ENCODE assay signal across 1 cellular context in genomic region chr6:32254761-32255211, GRCh38.
TF ChIP-seq lines count a peak whose summit lies in the region.

No MANE protein-coding gene starts in this region.

TF ChIP-seq in K562, 482 proteins besides CTCF, POLR2A, EP300 and RAD21 (continued from another document):
- TF ChIP-seq ZBTB49 (CRISPR knock-in tag; IDR thresholded peaks at IDR 0.05; ENCODE audit: borderline replicate concordance) (no peak), LARP7 (IDR thresholded peaks at IDR 0.05) (peak; percentile 93), NR0B1 (IDR thresholded peaks at IDR 0.05; ENCODE audit: partially characterized antibody) (no peak), CBFA2T2 (conservative IDR thresholded peaks at IDR 0.05) (no peak), XRCC4 (IDR thresholded peaks at IDR 0.05; ENCODE audit: extremely low read depth, insufficient read depth, insufficient read length) (no peak), SNIP1 (IDR thresholded peaks at IDR 0.05; ENCODE audit: low read depth) (no peak), MLLT1 (IDR thresholded peaks at IDR 0.05) (0 out of 4 replicates have a peak, but pooled peaks of 1 of the 2 experiments have one; percentile 31), ZNF316 (IDR thresholded peaks at IDR 0.05) (no peak), TFE3 (CRISPR knock-in tag; IDR thresholded peaks at IDR 0.05) (no peak), OTX1 (CRISPR knock-in tag; IDR thresholded peaks at IDR 0.05) (no peak), HLTF (IDR thresholded peaks at IDR 0.05) (0 out of 2 replicates have a peak, but pooled peaks have one; percentile 37), ZBTB26 (CRISPR knock-in tag; IDR thresholded peaks at IDR 0.05) (peak; percentile 78), HMGN3 (IDR thresholded peaks at IDR 0.05; ENCODE audit: borderline replicate concordance, extremely low read depth, insufficient read length, low read depth, low read length) (no peak), TRIM25 (IDR thresholded peaks at IDR 0.05; ENCODE audit: borderline replicate concordance) (0 out of 2 replicates have a peak, but pooled peaks have one; percentile 53), ZNF79 (CRISPR knock-in tag; IDR thresholded peaks at IDR 0.05; ENCODE audit: low read depth) (no peak), PHB2 (IDR thresholded peaks at IDR 0.05; ENCODE audit: low read depth) (0 out of 2 replicates have a peak, but pooled peaks have one; percentile 36), ETV1 (tag; conservative IDR thresholded peaks at IDR 0.05; ENCODE audit: low read depth) (no peak), SRSF9 (IDR thresholded peaks at IDR 0.05; ENCODE audit: borderline replicate concordance, low read depth, low read length) (no peak), CREM (IDR thresholded peaks at IDR 0.05; ENCODE audit: low read depth) (no peak), NFE2 (IDR thresholded peaks at IDR 0.05; ENCODE audit: low read depth) (no peak), SAFB (IDR thresholded peaks at IDR 0.05; ENCODE audit: borderline replicate concordance, low read depth, low read length) (no peak), MAZ (CRISPR knock-in tag; conservative IDR thresholded peaks at IDR 0.05 in 1 of 2, IDR thresholded peaks at IDR 0.05 in 1 of 2) (no peak)
